Comparison of ENCODE assay signal across 7 cellular contexts in the genomic region with DNA sequence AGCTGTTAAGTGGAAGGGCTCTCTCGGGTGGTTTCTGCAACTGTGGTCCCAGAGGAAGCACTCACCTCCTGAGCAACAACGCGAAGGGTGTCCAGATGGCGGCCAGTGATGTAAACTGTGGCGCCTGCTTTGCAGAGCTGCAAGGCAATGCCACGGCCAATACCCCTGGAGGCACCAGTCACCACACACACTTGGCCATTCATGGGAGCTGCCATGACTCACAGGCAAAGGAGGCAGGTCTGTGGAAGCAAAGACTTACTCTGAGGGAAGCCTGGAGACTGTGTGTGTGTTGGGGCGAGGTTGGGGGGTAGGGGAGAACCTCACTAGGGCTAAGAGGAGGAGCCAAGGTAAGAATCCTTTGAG.
A peak's percentile ranks its signal among the peaks of the same experiment; 100 is the strongest.
DNase-seq lines count a peak whose midpoint lies in the region; ATAC-seq, FAIRE-seq and TF ChIP-seq lines count a peak whose summit lies in the region.

No MANE protein-coding gene starts in this region.

- ATAC-seq in stimulated activated memory B cell treated with anti-CD40 and anti-IgM and Interleukin-4, amounts not matched to agents 10 μg/mL and 1 μg/mL and 100 μg/mL, for 72 hours: no peak

- peaks cover 23% of the 10 kb centered on the region for H3K4me1 ChIP-seq in adipocyte (ENCODE audit: control insufficient read depth, insufficient read depth, low read length)
- H3K4me1 ChIP-seq in iPS-20b (ENCODE audit: insufficient read depth, low read length): 0 out of 2 replicates have a peak, but pooled peaks cover 3% of the 10 kb centered on the region

- H3K9me3 ChIP-seq in adipocyte (ENCODE audit: control insufficient read depth, low read length) (no peaks in the 10 kb centered on the region), iPS-20b (ENCODE audit: insufficient read depth, low read depth, low read length) (no peaks in the 10 kb centered on the region)

- H3K36me3 ChIP-seq in adipocyte (ENCODE audit: control insufficient read depth, insufficient read depth, low read length, severe bottlenecking): peaks cover 42% of the 10 kb centered on the region
- H3K36me3 ChIP-seq in iPS-20b (ENCODE audit: insufficient read depth, low read depth, low read length): peaks cover 42% of the 10 kb centered on the region

- H3K27me3 Mint-ChIP-seq in stimulated activated memory B cell treated with anti-CD40 and anti-IgM and Interleukin-4, amounts not matched to agents 10 μg/mL and 1 μg/mL and 100 μg/mL, for 72 hours: no peaks in the 10 kb centered on the region

- H3K27ac ChIP-seq in iPS-20b (ENCODE audit: low read length): no peak overlapping the region

- CTCF ChIA-PET in HEK293T (lab: Yijun Ruan, JAX): interaction anchor here (0.8 to 5.6 kb wide), 7 partner anchors 9 to 133 kb away, joined by 3 to 69 read pairs (median 4); a partner anchor contains a TSS

- peak overlapping the region; percentile 96 for H3K9ac ChIP-seq in adipocyte (ENCODE audit: low read length)
- peak overlapping the region; percentile 78 for H3K9ac ChIP-seq in iPS-20b (ENCODE audit: low read depth, low read length)

- peak overlapping the region; percentile 96 for H3K4me3 ChIP-seq in adipocyte (ENCODE audit: low read length)
- H3K4me3 ChIP-seq in iPS-20b (ENCODE audit: low read length): peak overlapping the region; percentile 91

- peak overlapping the region; percentile 93 for H3K4me3 Mint-ChIP-seq in stimulated activated memory B cell treated with anti-CD40 and anti-IgM and Interleukin-4, amounts not matched to agents 10 μg/mL and 1 μg/mL and 100 μg/mL, for 72 hours

- DNase-seq in GM04504 (ENCODE audit: low read depth) (peak; percentile 44), HTR-8/SVneo (ENCODE audit: insufficient read length, low spot score) (peak; percentile 18), adipocyte (ENCODE audit: low read depth) (peak; percentile 49), superior temporal gyrus (ENCODE audit: extremely low spot score) (no peak), HEK293T (ENCODE audit: extremely low spot score) (no peak)

- FAIRE-seq in HTR-8/SVneo (lab: Jason Lieb, UNC): no peak

- POLR2A ChIA-PET in HEK293T (lab: Yijun Ruan, JAX): interaction anchor here (0.6 to 8.8 kb wide), 11 partner anchors 8 to 184 kb away, joined by 3 to 139 read pairs (median 3); a partner anchor contains a TSS

- peak overlapping the region; percentile 89 for H3K27ac Mint-ChIP-seq in stimulated activated memory B cell treated with anti-CD40 and anti-IgM and Interleukin-4, amounts not matched to agents 10 μg/mL and 1 μg/mL and 100 μg/mL, for 72 hours

- peaks cover 35% of the 10 kb centered on the region for H3K36me3 Mint-ChIP-seq in stimulated activated memory B cell treated with anti-CD40 and anti-IgM and Interleukin-4, amounts not matched to agents 10 μg/mL and 1 μg/mL and 100 μg/mL, for 72 hours

- H3K27me3 ChIP-seq in adipocyte (replicated peaks; ENCODE audit: control insufficient read depth, insufficient read depth, low read length): no peaks in the 10 kb centered on the region
- no peaks in the 10 kb centered on the region for H3K27me3 ChIP-seq in iPS-20b (ENCODE audit: insufficient read depth, low read length)

- no peaks in the 10 kb centered on the region for H3K9me3 Mint-ChIP-seq in stimulated activated memory B cell treated with anti-CD40 and anti-IgM and Interleukin-4, amounts not matched to agents 10 μg/mL and 1 μg/mL and 100 μg/mL, for 72 hours

- H3K4me1 Mint-ChIP-seq in stimulated activated memory B cell treated with anti-CD40 and anti-IgM and Interleukin-4, amounts not matched to agents 10 μg/mL and 1 μg/mL and 100 μg/mL, for 72 hours: peaks cover 47% of the 10 kb centered on the region

TF ChIP-seq in HEK293T, 16 proteins besides CTCF, POLR2A, EP300 and RAD21:
- TF ChIP-seq NFRKB (IDR thresholded peaks at IDR 0.05) (no peak), CTBP1 (IDR thresholded peaks at IDR 0.05; ENCODE audit: borderline replicate concordance) (no peak), LEF1 (IDR thresholded peaks at IDR 0.05; ENCODE audit: borderline replicate concordance) (no peak), ARNT (IDR thresholded peaks at IDR 0.05) (no peak)
- TF ChIP-seq, protein P1, sequence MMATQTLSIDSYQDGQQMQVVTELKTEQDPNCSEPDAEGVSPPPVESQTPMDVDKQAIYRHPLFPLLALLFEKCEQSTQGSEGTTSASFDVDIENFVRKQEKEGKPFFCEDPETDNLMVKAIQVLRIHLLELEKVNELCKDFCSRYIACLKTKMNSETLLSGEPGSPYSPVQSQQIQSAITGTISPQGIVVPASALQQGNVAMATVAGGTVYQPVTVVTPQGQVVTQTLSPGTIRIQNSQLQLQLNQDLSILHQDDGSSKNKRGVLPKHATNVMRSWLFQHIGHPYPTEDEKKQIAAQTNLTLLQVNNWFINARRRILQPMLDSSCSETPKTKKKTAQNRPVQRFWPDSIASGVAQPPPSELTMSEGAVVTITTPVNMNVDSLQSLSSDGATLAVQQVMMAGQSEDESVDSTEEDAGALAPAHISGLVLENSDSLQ (IDR thresholded peaks at IDR 0.05): no peak

Comparison
In these comparisons a context has a peak if more than half of its experiments do, and no peak if none do; other contexts are left out.
1. DNase-seq: peak in GM04504 (single experiment), HTR-8/SVneo (single experiment) and adipocyte (single experiment); none in superior temporal gyrus (single experiment) and HEK293T (single experiment).